13 cellular contexts compared by ENCODE assay signal in genomic region chr1:21901473-21901847, GRCh38. TPM values are rescaled to one million over a fixed set of nuclear protein-coding genes. Genes with fewer than 3 reads are reported as not detected.
A peak's percentile ranks its signal among the peaks of the same experiment; 100 is the strongest.
DNase-seq lines count a peak whose midpoint lies in the region; ATAC-seq and TF ChIP-seq lines count a peak whose summit lies in the region.
"Had no signal": no experiment of that assay in that cellular context is flagged by ENCODE, and none has a peak within 500 bp of the region (broad histone marks: within the 10 kb centered on the region; RNA-seq: fewer than 3 reads in every experiment).

No MANE protein-coding gene starts in this region.

- H3K4me3 ChIP-seq in AG10803 (ENCODE audit: low read length), result no peak overlapping the region
- no peak overlapping the region for H3K4me3 ChIP-seq in adipocyte (ENCODE audit: low read length)
- no peak overlapping the region for H3K4me3 ChIP-seq in heart right ventricle
- no peak overlapping the region for H3K4me3 ChIP-seq in effector memory CD4-positive, alpha-beta T cell (ENCODE audit: insufficient read depth, low read depth, low read length, poor library complexity, severe bottlenecking)

- ATAC-seq in heart right ventricle, result peak in 6 of 8 donors; percentile 6 to 46 (median 24)
- ATAC-seq in sciatic nerve, result peak; percentile 6
- no peak for ATAC-seq in GM21737 (IDR thresholded peaks at IDR 0.05; ENCODE audit: unreplicated experiment)

- TF ChIP-seq CTCF in AG10803 (conservative IDR thresholded peaks at IDR 0.05; ENCODE audit: low read length) (peak; percentile 17), heart right ventricle (IDR thresholded peaks at IDR 0.05) (peak in 1 of 9 donors; percentile 15)

- H3K4me1 ChIP-seq in adipocyte (ENCODE audit: control insufficient read depth, insufficient read depth, low read length), result peaks cover 97% of the 10 kb centered on the region
- H3K4me1 ChIP-seq in heart right ventricle, result peaks cover 81 to 100% (median 98%) of the 10 kb centered on the region in 9 donors
- no peaks in the 10 kb centered on the region for H3K4me1 ChIP-seq in effector memory CD4-positive, alpha-beta T cell (ENCODE audit: control insufficient read depth, insufficient read depth, low read length, poor library complexity, severe bottlenecking)

- peak overlapping the region; percentile 67 to 99 (median 92) for H3K27ac ChIP-seq in heart right ventricle
- H3K27ac ChIP-seq in effector memory CD4-positive, alpha-beta T cell (ENCODE audit: insufficient read depth, low read length, poor library complexity, severe bottlenecking), result no peak overlapping the region
- H3K27ac ChIP-seq: C4-2B, parathyroid adenoma had no signal

- DNase-seq in AG10803 (ENCODE audit: low read depth) (peak; percentile 81), adipocyte (ENCODE audit: low read depth) (peak; percentile 44), heart right ventricle (peak in 1 of 2 donors; percentile 55), sciatic nerve (ENCODE audit: low spot score) (no peak), RPMI8226 (no peak), head of caudate nucleus (no peak)
- no peak for DNase-seq in effector memory CD4-positive, alpha-beta T cell
- DNase-seq: activated T-cell treated with anti-CD3 and anti-CD28 coated beads for 4 hours, NCI-H526, T-helper 2 cell had no signal

- H3K9me3 ChIP-seq in adipocyte (ENCODE audit: control insufficient read depth, low read length) (no peaks in the 10 kb centered on the region), heart right ventricle (no peaks in the 10 kb centered on the region)
- no peaks in the 10 kb centered on the region for H3K9me3 ChIP-seq in effector memory CD4-positive, alpha-beta T cell (ENCODE audit: control insufficient read depth, low read length)

- H3K36me3 ChIP-seq in adipocyte (ENCODE audit: control insufficient read depth, insufficient read depth, low read length, severe bottlenecking) (peaks cover 34% of the 10 kb centered on the region), heart right ventricle (peaks cover 0 to 31% (median 0%) of the 10 kb centered on the region in 9 donors)
- no peaks in the 10 kb centered on the region for H3K36me3 ChIP-seq in effector memory CD4-positive, alpha-beta T cell (ENCODE audit: control insufficient read depth, insufficient read depth, low read length)

- WGBS in heart right ventricle, 2 donors, result 21 to 27% methylated on average over 5 of the region's 5 CpGs

- H3K27me3 ChIP-seq in adipocyte (replicated peaks; ENCODE audit: control insufficient read depth, insufficient read depth, low read length), result no peaks in the 10 kb centered on the region
- H3K27me3 ChIP-seq in heart right ventricle, result no peaks in the 10 kb centered on the region
- no peaks in the 10 kb centered on the region for H3K27me3 ChIP-seq in effector memory CD4-positive, alpha-beta T cell (replicated peaks; ENCODE audit: control insufficient read depth, insufficient read depth, low read length, poor library complexity, severe bottlenecking)

- intact Hi-C loops in heart right ventricle (cut with DNase I), result loop anchor here in 3 of 10 donors (5.0 kb wide), 1 partner anchor 36 kb away; the partner anchor contains the start of gene HSPG2 (in 3 of the 3)
- intact Hi-C loops in sciatic nerve (cut with DNase I), result loop anchor here (5.0 kb wide), 1 partner anchor 41 kb away; no protein-coding TSS in a partner anchor
- intact Hi-C loops in head of caudate nucleus (cut with DNase I), result no loop called here

- peak overlapping the region; percentile 85 for H3K9ac ChIP-seq in adipocyte (ENCODE audit: low read length)
- H3K9ac ChIP-seq: parathyroid adenoma had no signal

RNA-seq across cellular contexts. Expression of gene HSPG2, which starts 35.6 kb away (rescaled TPM):
- total RNA-seq in heart right ventricle, result 100 to 1,000 TPM; 249 to 508 (median 320) TPM
- 100 to 1,000 TPM; 221 to 276 TPM for polyA plus RNA-seq in heart right ventricle
- 887 TPM for total RNA-seq in sciatic nerve

Comparison
In these comparisons a context has a peak if more than half of its experiments do, and no peak if none do; other contexts are left out.
1. DNase-seq: peak in AG10803 (single experiment) and adipocyte (single experiment); none in sciatic nerve (single experiment), RPMI8226 (single experiment), head of caudate nucleus (0 of 42) and effector memory CD4-positive, alpha-beta T cell (0 of 3).